Comparison of ENCODE assay signal across 20 cellular contexts in genomic region chr2:85174943-85175342, GRCh38. TPM values are rescaled to one million over a fixed set of nuclear protein-coding genes. Genes with fewer than 3 reads are reported as not detected.
DNase-seq lines count a peak whose midpoint lies in the region; ATAC-seq and TF ChIP-seq lines count a peak whose summit lies in the region.
"Had no signal": no experiment of that assay in that cellular context is flagged by ENCODE, and none has a peak within 500 bp of the region (broad histone marks: within the 10 kb centered on the region; RNA-seq: fewer than 3 reads in every experiment).

No MANE protein-coding gene starts in this region.

- H3K4me3 ChIP-seq in HEK293 (ENCODE audit: low read depth, low read length) = no peak overlapping the region
- no peak overlapping the region for H3K4me3 ChIP-seq in hepatocyte
- no peak overlapping the region for H3K4me3 ChIP-seq in PC-9
- H3K4me3 ChIP-seq: BLaER1, body of pancreas, GM23248, left lung, skin epidermis had no signal

- H3K9me3 ChIP-seq in HEK293 (ENCODE audit: control insufficient read depth, insufficient read depth, low read depth, low read length) (no peaks in the 10 kb centered on the region), hepatocyte (ENCODE audit: low read depth) (no peaks in the 10 kb centered on the region), PC-9 (ENCODE audit: insufficient read depth, low read depth) (no peaks in the 10 kb centered on the region)
- H3K9me3 ChIP-seq: body of pancreas, left lung had no signal

- H3K4me1 ChIP-seq in HEK293 (ENCODE audit: control insufficient read depth, insufficient read depth, low read length) (peaks cover 16% of the 10 kb centered on the region), hepatocyte (ENCODE audit: insufficient read depth) (peaks cover 21% of the 10 kb centered on the region), PC-9 (replicated peaks; ENCODE audit: insufficient read depth) (no peaks in the 10 kb centered on the region)

- H3K79me2 ChIP-seq in hepatocyte (peaks cover 87% of the 10 kb centered on the region), PC-9 (ENCODE audit: low read depth) (no peaks in the 10 kb centered on the region)

- H3K36me3 ChIP-seq in HEK293 (ENCODE audit: control insufficient read depth in 2 of 2, insufficient read depth in 1 of 2, low read length in 2 of 2) = no peaks in the 10 kb centered on the region
- H3K36me3 ChIP-seq in hepatocyte (replicated peaks; ENCODE audit: insufficient read depth, low read depth) = no peaks in the 10 kb centered on the region
- no peaks in the 10 kb centered on the region for H3K36me3 ChIP-seq in PC-9 (ENCODE audit: low read depth)
- H3K36me3 ChIP-seq: BLaER1, left lung had no signal

- H3F3A ChIP-seq in PC-9 (ENCODE audit: insufficient read depth, low read depth) = no peaks in the 10 kb centered on the region

- intact Hi-C loops in posterior vena cava (cut with DNase I) (no loop called here), PC-9 (cut with micrococcal nuclease; ENCODE audit: unreplicated experiment) (no loop called here)

- POLR2A ChIA-PET in HEK293 (lab: Yijun Ruan, JAX) (no interaction called here), PC-9 (lab: Charles Lee; ENCODE audit: unreplicated experiment) (no interaction called here)

- H3K27ac ChIP-seq in HEK293 (ENCODE audit: extremely low read depth, low read depth, low read length) = 0 out of 2 replicates have a peak overlapping the region, but pooled peaks have one; percentile 24
- H3K27ac ChIP-seq in hepatocyte = peak overlapping the region; percentile 57
- no peak overlapping the region for H3K27ac ChIP-seq in PC-9
- H3K27ac ChIP-seq: BLaER1, GM23248, left lung had no signal

- no peak overlapping the region for H2AFZ ChIP-seq in hepatocyte
- H2AFZ ChIP-seq in PC-9 = no peak overlapping the region
- H2AFZ ChIP-seq: GM23248 had no signal

- TF ChIP-seq CTCF in HEK293 (tag by site-specific recombination; IDR thresholded peaks at IDR 0.05) (no peak), hepatocyte (IDR thresholded peaks at IDR 0.05; ENCODE audit: poor library complexity) (no peak), PC-9 (conservative IDR thresholded peaks at IDR 0.05) (no peak)

- CTCF ChIA-PET in HEK293 (lab: Yijun Ruan, JAX) = interaction anchor here (0.5 to 1.2 kb wide), 3 partner anchors 63 to 126 kb away, joined by 3 to 7 read pairs (median 3); no protein-coding TSS in a partner anchor
- CTCF ChIA-PET in PC-9 (lab: Charles Lee) = interaction anchor here (0.6 kb wide), 1 partner anchor 393 kb away, joined by 5 read pairs; no protein-coding TSS in a partner anchor

- H4K20me1 ChIP-seq in hepatocyte (ENCODE audit: insufficient read depth, poor library complexity, severe bottlenecking) = peaks cover 23% of the 10 kb centered on the region
- H4K20me1 ChIP-seq in PC-9 (ENCODE audit: insufficient read depth) = no peaks in the 10 kb centered on the region
- H4K20me1 ChIP-seq: BLaER1 had no signal

- H3K4me2 ChIP-seq in hepatocyte (peak overlapping the region; percentile 39), PC-9 (no peak overlapping the region)
- H3K4me2 ChIP-seq: BLaER1 had no signal

- ATAC-seq in GM21529 (IDR thresholded peaks at IDR 0.05; ENCODE audit: unreplicated experiment) = no peak

- 81% methylated on average over 6 of the region's 6 CpGs for WGBS in hepatocyte (ENCODE audit: low lambda C conversion rate, missing lambda C conversion rate)

- BruUV-seq in PC-9 (replicated peaks; lab: Mats Ljungman, UMichigan) = no TSS peak

- H3K27me3 ChIP-seq in hepatocyte (no peaks in the 10 kb centered on the region), PC-9 (ENCODE audit: insufficient read depth, low read depth) (no peaks in the 10 kb centered on the region)
- H3K27me3 ChIP-seq: BLaER1, body of pancreas, left lung had no signal

- peak; percentile 76 for DNase-seq in NCI-H2107 (lab: John Stamatoyannopoulos, UW)
- no peak for DNase-seq in hepatocyte (ENCODE audit: low spot score)
- peak; percentile 64 for DNase-seq in posterior vena cava (ENCODE audit: low spot score)
- DNase-seq in activated CD4-positive, alpha-beta T cell treated with anti-CD3 and anti-CD28 coated beads for 48 hours = no peak
- DNase-seq in PC-9 = no peak
- DNase-seq: activated CD4-positive, CD25-positive, alpha-beta regulatory T cell treated with anti-CD3 and anti-CD28 coated beads, Interleukin-2, amount 50 U/mL, for 72 hours; activated CD8-positive, alpha-beta memory T cell treated with anti-CD3 and anti-CD28 coated beads, Interleukin-2, amount 50 U/mL, for 48 hours; activated naive CD4-positive, alpha-beta T cell treated with Interleukin-2 at 50 U/mL for 16 hours; KG1; left lung; NCI-H1417 treated with DMSO at 0.1 percent for 48 hours; stimulated activated naive CD4-positive, alpha-beta T cell had no signal

- H3K9me2 ChIP-seq in hepatocyte (replicated peaks; ENCODE audit: insufficient read depth) (no peaks in the 10 kb centered on the region), PC-9 (ENCODE audit: insufficient read depth) (no peaks in the 10 kb centered on the region)

TF ChIP-seq in HEK293, 187 proteins besides CTCF, POLR2A, EP300 and RAD21:
- TF ChIP-seq ZNF473 (tag by site-specific recombination; IDR thresholded peaks at IDR 0.05) = no peak

RNA-seq across cellular contexts. Expression of gene TCF7L1, which starts 41.8 kb away (rescaled TPM):
- total RNA-seq in hepatocyte (3.7 and 4.5 TPM in 2 replicates), posterior vena cava (10 to 100 TPM; 23.1 to 25.9 TPM), PC-9 (2021) (2.3 and 2.8 TPM in 2 replicates)
- polyA plus RNA-seq in hepatocyte = 20.6 and 26.2 TPM in 2 replicates
- total RNA-seq: T-helper 2 cell treated with Interferon-gamma antibody and Interleukin-4, amounts not matched to agents 100 ng/mL and 5 ng/mL, for 36 hours had no signal
- polyA plus RNA-seq: neural cell had no signal

Comparison
In these comparisons a context has a peak if more than half of its experiments do, and no peak if none do; other contexts are left out.
1. DNase-seq: peak in NCI-H2107 (single experiment) and posterior vena cava (single experiment); none in hepatocyte (single experiment), activated CD4-positive, alpha-beta T cell treated with anti-CD3 and anti-CD28 coated beads for 48 hours (single experiment) and PC-9 (0 of 2).